In genomic region chr5:69494481-69494880, GRCh38 we compare ENCODE assay signal across 12 cellular contexts. TPM values are rescaled to one million over a fixed set of nuclear protein-coding genes. Genes with fewer than 3 reads are reported as not detected.
DNase-seq lines count a peak whose midpoint lies in the region; ATAC-seq, FAIRE-seq and TF ChIP-seq lines count a peak whose summit lies in the region.
"Had no signal": no experiment of that assay in that cellular context is flagged by ENCODE, and none has a peak within 500 bp of the region (broad histone marks: within the 10 kb centered on the region; RNA-seq: fewer than 3 reads in every experiment).

No MANE protein-coding gene starts in this region.

- H3K9me3 ChIP-seq in Caco-2 = no peaks in the 10 kb centered on the region
- H3K9me3 ChIP-seq in H1 (ENCODE audit: insufficient read depth in 2 of 2, low read depth in 1 of 2, low read length in 1 of 2) = no peaks in the 10 kb centered on the region
- no peaks in the 10 kb centered on the region for H3K9me3 ChIP-seq in neural progenitor cell (ENCODE audit: low read depth)

- H3K4me1 ChIP-seq in Caco-2 = peaks cover 43% of the 10 kb centered on the region
- H3K4me1 ChIP-seq in H1 (replicated peaks in 1 of 4; ENCODE audit: control insufficient read depth in 3 of 4, insufficient read depth in 4 of 4, low read length in 3 of 4) = peaks cover 0 to 9% (median 6%) of the 10 kb centered on the region in 4 experiments; a peak in 4 of 7 replicates
- peaks cover 32% of the 10 kb centered on the region for H3K4me1 ChIP-seq in neural progenitor cell
- H3K4me1 ChIP-seq in foreskin keratinocyte = no peaks in the 10 kb centered on the region

- H3K36me3 ChIP-seq in Caco-2 (ENCODE audit: control insufficient read depth, insufficient read depth, low read length) (no peaks in the 10 kb centered on the region), H1 (ENCODE audit: control insufficient read depth in 2 of 4, insufficient read depth in 4 of 4, low read length in 3 of 4) (no peaks in the 10 kb centered on the region), neural progenitor cell (no peaks in the 10 kb centered on the region)

- H3K4me1 Mint-ChIP-seq in Caco-2 (ENCODE audit: low read depth, unreplicated experiment) (peaks cover 35% of the 10 kb centered on the region), IgD-negative memory B cell (peaks cover 0 to 9% (median 8%) of the 10 kb centered on the region in 3 donors), neural progenitor cell (peaks cover 3% of the 10 kb centered on the region)

- WGBS in H1 (ENCODE audit: extremely low coverage in 1 of 2, insufficient coverage in 1 of 2, insufficient read length in 1 of 2, insufficient replicate concordance in 2 of 2, low coverage in 1 of 2, low lambda C conversion rate in 2 of 2, missing lambda C conversion rate in 1 of 2), 2 experiments = 70% methylated on average over 7 of the region's 7 CpGs; no CpG with 5 or more reads in 1 of the 2 experiments

- DNase-seq in Caco-2 (no peak), H1 (ENCODE audit: low read depth in 1 of 2, low spot score in 2 of 2) (no peak), neural progenitor cell (ENCODE audit: low spot score) (no peak), hepatic stellate cell (ENCODE audit: low spot score) (no peak), foreskin keratinocyte (no peak), HEK293T (ENCODE audit: extremely low spot score) (no peak), HTR-8/SVneo (ENCODE audit: insufficient read length, low spot score) (no peak)
- DNase-seq: activated CD4-positive, CD25-positive, alpha-beta regulatory T cell; islet precursor cell; NCI-H524 had no signal

- no peak overlapping the region for H3K18ac ChIP-seq in H1 (ENCODE audit: extremely low read depth, low read length)

- TF ChIP-seq RAD21 in H1 (IDR thresholded peaks at IDR 0.05 in 1 of 2, conservative IDR thresholded peaks at IDR 0.05 in 1 of 2; ENCODE audit: low read depth in 2 of 2, low read length in 2 of 2) = 0 out of 4 replicates have a peak, but pooled peaks of 1 of the 2 experiments have one; percentile 11

- H4K91ac ChIP-seq in H1 (replicated peaks; ENCODE audit: insufficient read length, low read length) = peak overlapping the region; percentile 2

- H4K8ac ChIP-seq in H1 (ENCODE audit: extremely low read depth, insufficient read depth, low read length) = no peak overlapping the region

- no peak overlapping the region for H3K4ac ChIP-seq in H1 (replicated peaks; ENCODE audit: insufficient read length, low read depth, low read length)

- no peaks in the 10 kb centered on the region for H3K27me3 Mint-ChIP-seq in Caco-2 (ENCODE audit: insufficient read depth, unreplicated experiment)
- peaks cover 39% of the 10 kb centered on the region for H3K27me3 Mint-ChIP-seq in IgD-negative memory B cell
- peaks cover 14% of the 10 kb centered on the region for H3K27me3 Mint-ChIP-seq in neural progenitor cell (ENCODE audit: insufficient read depth, low read depth)

- no peak for TF ChIP-seq POLR2A in H1 (IDR thresholded peaks at IDR 0.05; ENCODE audit: control extremely low read depth in 1 of 2, low read depth in 2 of 2, low read length in 2 of 2)

- no peak overlapping the region for H3K14ac ChIP-seq in H1 (ENCODE audit: insufficient read length)

- H3K79me1 ChIP-seq in H1 (ENCODE audit: low read depth, low read length) = peaks cover 3% of the 10 kb centered on the region; the same call in 1 of the 2 replicates

- no peak overlapping the region for H4K5ac ChIP-seq in H1 (ENCODE audit: insufficient read length, low read depth, low read length)

- peaks cover 0 to 1% of the 10 kb centered on the region in 2 experiments for H4K20me1 ChIP-seq in H1 (replicated peaks in 1 of 2; ENCODE audit: control insufficient read depth in 1 of 2, insufficient read depth in 2 of 2, low read length in 2 of 2)
- peaks cover 20% of the 10 kb centered on the region for H4K20me1 ChIP-seq in neural progenitor cell (ENCODE audit: low read depth)

- no peak overlapping the region for H2AK5ac ChIP-seq in H1 (ENCODE audit: low read depth, low read length)

- TF ChIP-seq CTCF in Caco-2 (IDR thresholded peaks at IDR 0.05; ENCODE audit: insufficient read depth in 1 of 2, low read depth in 1 of 2, low read length in 1 of 2, severe bottlenecking in 1 of 2, unreplicated experiment in 1 of 2) (no peak), H1 (IDR thresholded peaks at IDR 0.05; ENCODE audit: control extremely low read depth in 1 of 3, insufficient read depth in 1 of 3, low read depth in 1 of 3, low read length in 3 of 3) (no peak), neural progenitor cell (IDR thresholded peaks at IDR 0.05) (no peak), foreskin keratinocyte (conservative IDR thresholded peaks at IDR 0.05) (no peak)

- no peak overlapping the region for H2BK15ac ChIP-seq in H1 (ENCODE audit: low read length)

- H3K4me2 ChIP-seq in H1 (ENCODE audit: insufficient read depth in 1 of 2, low read depth in 2 of 2, low read length in 2 of 2) = peak overlapping the region; percentile 7 to 78; a peak in 3 of 4 replicates
- peak overlapping the region; percentile 93 for H3K4me2 ChIP-seq in neural progenitor cell

- H2AFZ ChIP-seq in H1 (ENCODE audit: low read length) = no peak overlapping the region
- no peak overlapping the region for H2AFZ ChIP-seq in neural progenitor cell (replicated peaks)

- no peak overlapping the region for H2BK120ac ChIP-seq in H1 (replicated peaks; ENCODE audit: low read depth, low read length)

- H2BK5ac ChIP-seq in H1 (ENCODE audit: low read depth, low read length) = no peak overlapping the region; the same call in 1 of the 2 replicates

- no peak overlapping the region for H2BK12ac ChIP-seq in H1 (ENCODE audit: low read depth, low read length)

- POLR2A ChIA-PET in Caco-2 (lab: Charles Lee) = interaction anchor here (0.6 kb wide), 1 partner anchor 115 kb away, joined by 3 read pairs; no protein-coding TSS in a partner anchor
- POLR2A ChIA-PET in H1 (lab: Charles Lee; ENCODE audit: partially characterized antibody) = interaction anchor here (1.8 kb wide), 1 partner anchor 79 kb away, joined by 8 read pairs; the partner anchor contains the start of gene MARVELD2
- POLR2A ChIA-PET in HEK293T (lab: Yijun Ruan, JAX) = no interaction called here

- intact Hi-C loops in Caco-2 (cut with micrococcal nuclease; ENCODE audit: unreplicated experiment) = loop anchor here (10.0 kb wide), 1 partner anchor 400 kb away; the partner anchor contains the start of gene SLC30A5

- H3K4me3 Mint-ChIP-seq in Caco-2 (ENCODE audit: unreplicated experiment) = peak overlapping the region; percentile 100
- H3K4me3 Mint-ChIP-seq in IgD-negative memory B cell = peak overlapping the region in 3 of 4 donors; percentile 18 to 68 (median 62)
- H3K4me3 Mint-ChIP-seq in neural progenitor cell = peak overlapping the region; percentile 86

- BruUV-seq in Caco-2 (replicated peaks; lab: Mats Ljungman, UMichigan) = TSS peak; percentile 17

- TF ChIP-seq EP300 in H1 (IDR thresholded peaks at IDR 0.05; ENCODE audit: borderline replicate concordance in 1 of 2, low read depth in 2 of 2, low read length in 2 of 2) = no peak

- H3K4me3 ChIP-seq in Caco-2 (ENCODE audit: low read depth, low read length) (peak overlapping the region; percentile 99), H1 (ENCODE audit: extremely low read depth in 1 of 4, insufficient read depth in 2 of 4, low read depth in 3 of 4, low read length in 4 of 4) (peak overlapping the region; percentile 82 to 96 (median 92); a peak in 6 of 8 replicates), neural progenitor cell (peak overlapping the region; percentile 95)

- H3K27ac ChIP-seq in H1 (ENCODE audit: low read depth, low read length) (no peak overlapping the region), neural progenitor cell (no peak overlapping the region), foreskin keratinocyte (no peak overlapping the region)

- H3K9me3 Mint-ChIP-seq in Caco-2 (ENCODE audit: unreplicated experiment) (no peaks in the 10 kb centered on the region), IgD-negative memory B cell (no peaks in the 10 kb centered on the region), neural progenitor cell (no peaks in the 10 kb centered on the region)
- H3K9me3 Mint-ChIP-seq: activated T-helper 2 cell treated with anti-CD3 and anti-CD28 coated beads, Interferon-gamma antibody, Interleukin-2, Interleukin-4, amounts not matched to agents 10 μg/mL and 5 μg/mL and 100 μg/mL, durations not matched to agents 14 hours and 24 hours and 36 hours had no signal

- H3K79me2 ChIP-seq in H1 (ENCODE audit: control insufficient read depth in 1 of 2, insufficient read depth in 2 of 2, low read length in 2 of 2) (peaks cover 9 to 55% of the 10 kb centered on the region in 2 experiments), neural progenitor cell (ENCODE audit: low read depth) (peaks cover 68% of the 10 kb centered on the region)

- no peak overlapping the region for H2BK20ac ChIP-seq in H1 (ENCODE audit: low read length)

- H3K27me3 ChIP-seq in Caco-2 (replicated peaks; ENCODE audit: control insufficient read depth, insufficient read depth, low read length) (no peaks in the 10 kb centered on the region), H1 (replicated peaks in 1 of 4; ENCODE audit: control insufficient read depth in 3 of 4, extremely low read depth in 1 of 4, insufficient read depth in 3 of 4, low read length in 3 of 4) (no peaks in the 10 kb centered on the region), neural progenitor cell (peaks cover 14% of the 10 kb centered on the region), foreskin keratinocyte (peaks cover 56% of the 10 kb centered on the region)

- no peak overlapping the region for H3K23ac ChIP-seq in H1 (ENCODE audit: insufficient read length)

- no peak for ATAC-seq in foreskin keratinocyte

- H3K36me3 Mint-ChIP-seq in Caco-2 (ENCODE audit: insufficient read depth, unreplicated experiment) = peaks cover 42% of the 10 kb centered on the region
- H3K36me3 Mint-ChIP-seq in IgD-negative memory B cell = no peaks in the 10 kb centered on the region
- no peaks in the 10 kb centered on the region for H3K36me3 Mint-ChIP-seq in neural progenitor cell

- H3F3A ChIP-seq in neural progenitor cell (ENCODE audit: low read depth) = peaks cover 49% of the 10 kb centered on the region

- no peak overlapping the region for H3K56ac ChIP-seq in H1 (replicated peaks; ENCODE audit: insufficient read length, low read depth, low read length)

- H3K27ac Mint-ChIP-seq in Caco-2 (ENCODE audit: unreplicated experiment) (peak overlapping the region; percentile 100), IgD-negative memory B cell (no peak overlapping the region), neural progenitor cell (no peak overlapping the region)
- H3K27ac Mint-ChIP-seq: activated T-helper 2 cell treated with anti-CD3 and anti-CD28 coated beads, Interferon-gamma antibody, Interleukin-2, Interleukin-4, amounts not matched to agents 10 μg/mL and 5 μg/mL and 100 μg/mL, durations not matched to agents 14 hours and 24 hours and 36 hours had no signal

- CTCF ChIA-PET in Caco-2 (lab: Charles Lee) (no interaction called here), H1 (lab: Charles Lee; ENCODE audit: partially characterized antibody) (no interaction called here), HEK293T (lab: Yijun Ruan, JAX) (no interaction called here)

- H3K9ac ChIP-seq in H1 (replicated peaks in 1 of 4; ENCODE audit: extremely low read depth in 1 of 4, low read depth in 3 of 4, low read length in 3 of 4) = 0 out of 7 replicates have a peak overlapping the region, but pooled peaks of 1 of the 4 experiments have one; percentile 19
- H3K9ac ChIP-seq in neural progenitor cell = no peak overlapping the region

- FAIRE-seq in H1 (lab: Jason Lieb, UNC) (no peak), HTR-8/SVneo (lab: Jason Lieb, UNC) (no peak)

- peaks cover 2% of the 10 kb centered on the region; the same call in 1 of the 2 replicates for H3K23me2 ChIP-seq in H1 (ENCODE audit: low read depth, low read length)

RNA-seq across cellular contexts. Expression of gene OCLN, which starts 1.9 kb away (rescaled TPM):
- total RNA-seq in Caco-2 (2022) (174 and 184 TPM in 2 replicates), neural progenitor cell (ENCODE audit: low replicate concordance) (57.7 and 67.5 TPM in 2 replicates), foreskin keratinocyte (4.0 and 4.1 TPM in 2 replicates)
- polyA plus RNA-seq in IgD-negative memory B cell (0.09 TPM), H1 (2011; rRNA removed) (19.8 and 27.9 TPM in 2 replicates), foreskin keratinocyte (0.73 and 0.78 TPM in 2 replicates)
- 76.3 and 85.5 TPM in 2 replicates for total RNA-seq in H1 (2021; fragmentation: NEBNext Ultra II Directional; extraction: Animal tissue kit (Norgen Biotek cat#: 25700))
- polyA plus RNA-seq in H1 (2011; cell fraction: cytosol; rRNA removed) = 25.1 TPM
- 12.6 TPM for polyA plus RNA-seq in H1 (2011; cell fraction: nucleus; rRNA removed)
- polyA plus RNA-seq in H1 (2012, experiment 1 of 2) = 23.6 to 38.1 TPM (median 35.5 TPM) in 4 replicates
- 2.6 TPM for polyA plus RNA-seq in H1 (2012, experiment 2 of 2)
- 51.5 TPM for polyA plus RNA-seq in H1 (2013, experiment 1 of 2)
- 55.0 TPM for polyA plus RNA-seq in H1 (2013, experiment 2 of 2)
- 111 and 145 TPM in 2 replicates for polyA minus RNA-seq in H1 (2011; rRNA and poly(A)+ RNA removed)
- 47.8 TPM for polyA minus RNA-seq in H1 (2011; cell fraction: cytosol; rRNA and poly(A)+ RNA removed)
- polyA minus RNA-seq in H1 (2011; cell fraction: nucleus; rRNA and poly(A)+ RNA removed) = 57.8 TPM

Comparison
In these comparisons a context has a peak if more than half of its experiments do, and no peak if none do; other contexts are left out.
1. RNA of gene OCLN, which starts 1.9 kb away (total RNA-seq): 174 to 184 TPM in Caco-2, 76.3 to 85.5 TPM in H1 and 57.7 to 67.5 TPM in neural progenitor cell; 4.0 to 4.1 TPM in foreskin keratinocyte; every median in the first group is over 10 times any median in the second.
2. Peak in every context shown above with its lines, with median percentiles within 50 percentile points of each other: H3K4me3 ChIP-seq and H3K4me3 Mint-ChIP-seq.